ENCODE assay signal across 1 cellular context in the genomic region with DNA sequence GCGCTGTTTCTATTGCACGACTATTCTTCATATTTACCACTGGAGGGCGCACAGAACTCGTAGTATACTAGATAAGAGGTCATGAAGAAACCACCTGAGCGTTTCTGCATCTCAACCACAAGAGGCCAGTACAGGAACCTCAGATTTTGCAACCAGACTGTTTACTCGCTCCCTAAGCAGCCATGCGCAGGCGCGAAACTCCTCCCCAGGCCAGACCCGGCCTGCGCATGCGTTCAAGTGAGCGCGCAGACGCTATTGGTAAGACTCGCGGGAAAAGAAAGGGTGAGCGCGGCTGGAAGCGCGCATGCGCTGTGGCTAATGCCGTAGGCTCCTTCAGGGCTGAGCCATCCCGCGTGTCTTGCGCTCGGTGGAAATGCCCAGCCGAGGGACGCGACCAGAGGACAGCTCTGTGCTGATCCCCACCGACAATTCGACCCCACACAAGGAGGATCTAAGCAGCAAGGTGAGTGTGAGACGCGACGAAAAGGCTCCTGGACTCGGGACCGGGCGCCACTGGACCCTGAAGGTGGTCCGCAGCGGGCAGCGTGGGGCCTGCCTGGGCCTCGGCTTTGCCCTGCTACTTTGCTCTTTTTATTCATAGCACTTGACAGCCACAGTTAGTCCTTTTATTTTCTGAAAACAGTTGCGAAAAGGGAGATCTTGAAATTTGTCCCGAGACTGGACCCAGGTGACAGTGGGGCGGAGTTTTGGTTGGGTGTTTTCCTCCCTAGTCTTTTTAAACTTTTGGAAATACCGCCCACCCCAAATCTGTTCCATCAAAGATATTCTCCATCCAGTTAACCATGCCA.
A peak's percentile ranks its signal among the peaks of the same experiment; 100 is the strongest.
TF ChIP-seq lines count a peak whose summit lies in the region.

Gene ASNSD1 (plus strand): TSS at position 312 of the 809 bp plus-strand sequence. CDS start 4,674 bp downstream, outside the sequence.

TF ChIP-seq in HepG2, 621 proteins besides CTCF, POLR2A, EP300 and RAD21 (continued from another document and continues in another):
- TF ChIP-seq, protein P1, sequence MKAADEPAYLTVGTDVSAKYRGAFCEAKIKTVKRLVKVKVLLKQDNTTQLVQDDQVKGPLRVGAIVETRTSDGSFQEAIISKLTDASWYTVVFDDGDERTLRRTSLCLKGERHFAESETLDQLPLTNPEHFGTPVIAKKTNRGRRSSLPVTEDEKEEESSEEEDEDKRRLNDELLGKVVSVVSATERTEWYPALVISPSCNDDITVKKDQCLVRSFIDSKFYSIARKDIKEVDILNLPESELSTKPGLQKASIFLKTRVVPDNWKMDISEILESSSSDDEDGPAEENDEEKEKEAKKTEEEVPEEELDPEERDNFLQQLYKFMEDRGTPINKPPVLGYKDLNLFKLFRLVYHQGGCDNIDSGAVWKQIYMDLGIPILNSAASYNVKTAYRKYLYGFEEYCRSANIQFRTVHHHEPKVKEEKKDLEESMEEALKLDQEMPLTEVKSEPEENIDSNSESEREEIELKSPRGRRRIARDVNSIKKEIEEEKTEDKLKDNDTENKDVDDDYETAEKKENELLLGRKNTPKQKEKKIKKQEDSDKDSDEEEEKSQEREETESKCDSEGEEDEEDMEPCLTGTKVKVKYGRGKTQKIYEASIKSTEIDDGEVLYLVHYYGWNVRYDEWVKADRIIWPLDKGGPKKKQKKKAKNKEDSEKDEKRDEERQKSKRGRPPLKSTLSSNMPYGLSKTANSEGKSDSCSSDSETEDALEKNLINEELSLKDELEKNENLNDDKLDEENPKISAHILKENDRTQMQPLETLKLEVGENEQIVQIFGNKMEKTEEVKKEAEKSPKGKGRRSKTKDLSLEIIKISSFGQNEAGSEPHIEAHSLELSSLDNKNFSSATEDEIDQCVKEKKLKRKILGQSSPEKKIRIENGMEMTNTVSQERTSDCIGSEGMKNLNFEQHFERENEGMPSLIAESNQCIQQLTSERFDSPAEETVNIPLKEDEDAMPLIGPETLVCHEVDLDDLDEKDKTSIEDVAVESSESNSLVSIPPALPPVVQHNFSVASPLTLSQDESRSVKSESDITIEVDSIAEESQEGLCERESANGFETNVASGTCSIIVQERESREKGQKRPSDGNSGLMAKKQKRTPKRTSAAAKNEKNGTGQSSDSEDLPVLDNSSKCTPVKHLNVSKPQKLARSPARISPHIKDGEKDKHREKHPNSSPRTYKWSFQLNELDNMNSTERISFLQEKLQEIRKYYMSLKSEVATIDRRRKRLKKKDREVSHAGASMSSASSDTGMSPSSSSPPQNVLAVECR (CRISPR knock-in tag; IDR thresholded peaks at IDR 0.05; ENCODE audit: borderline replicate concordance), result peak; percentile 92
- TF ChIP-seq ZNF768 (CRISPR knock-in tag; IDR thresholded peaks at IDR 0.05) (peak; percentile 79; the same call in 1 of the 2 replicates), MTA1 (CRISPR knock-in tag; IDR thresholded peaks at IDR 0.05; ENCODE audit: borderline replicate concordance) (peak; percentile 74; the same call in 1 of the 2 replicates), HOXA3 (CRISPR knock-in tag; IDR thresholded peaks at IDR 0.05) (peak; percentile 70; the same call in 1 of the 2 replicates), LBX2 (CRISPR knock-in tag; IDR thresholded peaks at IDR 0.05; ENCODE audit: borderline replicate concordance) (no peak), ZBTB44 (CRISPR knock-in tag; IDR thresholded peaks at IDR 0.05) (peak; percentile 61; the same call in 1 of the 2 replicates), CENPBD1 (CRISPR knock-in tag; IDR thresholded peaks at IDR 0.05; ENCODE audit: borderline replicate concordance, low read depth) (no peak), ZNF75D (CRISPR knock-in tag; IDR thresholded peaks at IDR 0.05; ENCODE audit: borderline replicate concordance) (peak; percentile 19; the same call in 1 of the 2 replicates), HOMEZ (CRISPR knock-in tag; IDR thresholded peaks at IDR 0.05; ENCODE audit: low read depth) (peak; percentile 98), ZNF777 (CRISPR knock-in tag; IDR thresholded peaks at IDR 0.05) (peak; percentile 63; the same call in 1 of the 2 replicates), ZNF451 (CRISPR knock-in tag; IDR thresholded peaks at IDR 0.05) (0 out of 2 replicates have a peak, but pooled peaks have one; percentile 65), NCOA2 (CRISPR knock-in tag; IDR thresholded peaks at IDR 0.05) (0 out of 2 replicates have a peak, but pooled peaks have one; percentile 23), ZNF772 (CRISPR knock-in tag; IDR thresholded peaks at IDR 0.05) (peak; percentile 83), SSRP1 (CRISPR knock-in tag; IDR thresholded peaks at IDR 0.05) (no peak), NFYB (CRISPR knock-in tag; IDR thresholded peaks at IDR 0.05) (peak; percentile 57; the same call in 1 of the 2 replicates), RCOR2 (CRISPR knock-in tag; IDR thresholded peaks at IDR 0.05) (0 out of 2 replicates have a peak, but pooled peaks have one; percentile 48), ZNF530 (CRISPR knock-in tag; IDR thresholded peaks at IDR 0.05; ENCODE audit: low read depth) (no peak), ATF5 (CRISPR knock-in tag; IDR thresholded peaks at IDR 0.05; ENCODE audit: low read depth) (0 out of 2 replicates have a peak, but pooled peaks have one; percentile 76), PLRG1 (conservative IDR thresholded peaks at IDR 0.05) (no peak), SP1 (IDR thresholded peaks at IDR 0.05) (no peak), SP1 (CRISPR knock-in tag; IDR thresholded peaks at IDR 0.05) (0 out of 2 replicates have a peak, but pooled peaks have one; percentile 4), HINFP (CRISPR knock-in tag; IDR thresholded peaks at IDR 0.05; ENCODE audit: low read depth) (peak; percentile 94), ATM (IDR thresholded peaks at IDR 0.05; ENCODE audit: borderline replicate concordance) (no peak), HMGA1 (CRISPR knock-in tag; conservative IDR thresholded peaks at IDR 0.05) (no peak), TGIF2 (CRISPR knock-in tag; IDR thresholded peaks at IDR 0.05) (peak; percentile 91; the same call in 1 of the 2 replicates), YY1 (IDR thresholded peaks at IDR 0.05; ENCODE audit: insufficient read depth, insufficient replicate concordance, low read depth, low read length) (peak; percentile 73), ISL2 (CRISPR knock-in tag; IDR thresholded peaks at IDR 0.05) (peak; percentile 59), POLR2G (IDR thresholded peaks at IDR 0.05; ENCODE audit: low read depth, low read length) (peak; percentile 99), ZFP82 (CRISPR knock-in tag; IDR thresholded peaks at IDR 0.05; ENCODE audit: borderline replicate concordance) (no peak), ZNF709 (CRISPR knock-in tag; IDR thresholded peaks at IDR 0.05) (0 out of 2 replicates have a peak, but pooled peaks have one; percentile 12)
- TF ChIP-seq, protein P2, sequence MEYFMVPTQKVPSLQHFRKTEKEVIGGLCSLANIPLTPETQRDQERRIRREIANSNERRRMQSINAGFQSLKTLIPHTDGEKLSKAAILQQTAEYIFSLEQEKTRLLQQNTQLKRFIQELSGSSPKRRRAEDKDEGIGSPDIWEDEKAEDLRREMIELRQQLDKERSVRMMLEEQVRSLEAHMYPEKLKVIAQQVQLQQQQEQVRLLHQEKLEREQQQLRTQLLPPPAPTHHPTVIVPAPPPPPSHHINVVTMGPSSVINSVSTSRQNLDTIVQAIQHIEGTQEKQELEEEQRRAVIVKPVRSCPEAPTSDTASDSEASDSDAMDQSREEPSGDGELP (IDR thresholded peaks at IDR 0.05; ENCODE audit: borderline replicate concordance, low read depth), result peak; percentile 78; the same call in 1 of the 2 replicates
- TF ChIP-seq, protein P3, sequence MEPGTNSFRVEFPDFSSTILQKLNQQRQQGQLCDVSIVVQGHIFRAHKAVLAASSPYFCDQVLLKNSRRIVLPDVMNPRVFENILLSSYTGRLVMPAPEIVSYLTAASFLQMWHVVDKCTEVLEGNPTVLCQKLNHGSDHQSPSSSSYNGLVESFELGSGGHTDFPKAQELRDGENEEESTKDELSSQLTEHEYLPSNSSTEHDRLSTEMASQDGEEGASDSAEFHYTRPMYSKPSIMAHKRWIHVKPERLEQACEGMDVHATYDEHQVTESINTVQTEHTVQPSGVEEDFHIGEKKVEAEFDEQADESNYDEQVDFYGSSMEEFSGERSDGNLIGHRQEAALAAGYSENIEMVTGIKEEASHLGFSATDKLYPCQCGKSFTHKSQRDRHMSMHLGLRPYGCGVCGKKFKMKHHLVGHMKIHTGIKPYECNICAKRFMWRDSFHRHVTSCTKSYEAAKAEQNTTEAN (CRISPR knock-in tag; conservative IDR thresholded peaks at IDR 0.05), result peak; percentile 61; the same call in 1 of the 2 replicates
- TF ChIP-seq, protein P4, sequence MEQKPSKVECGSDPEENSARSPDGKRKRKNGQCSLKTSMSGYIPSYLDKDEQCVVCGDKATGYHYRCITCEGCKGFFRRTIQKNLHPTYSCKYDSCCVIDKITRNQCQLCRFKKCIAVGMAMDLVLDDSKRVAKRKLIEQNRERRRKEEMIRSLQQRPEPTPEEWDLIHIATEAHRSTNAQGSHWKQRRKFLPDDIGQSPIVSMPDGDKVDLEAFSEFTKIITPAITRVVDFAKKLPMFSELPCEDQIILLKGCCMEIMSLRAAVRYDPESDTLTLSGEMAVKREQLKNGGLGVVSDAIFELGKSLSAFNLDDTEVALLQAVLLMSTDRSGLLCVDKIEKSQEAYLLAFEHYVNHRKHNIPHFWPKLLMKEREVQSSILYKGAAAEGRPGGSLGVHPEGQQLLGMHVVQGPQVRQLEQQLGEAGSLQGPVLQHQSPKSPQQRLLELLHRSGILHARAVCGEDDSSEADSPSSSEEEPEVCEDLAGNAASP (CRISPR knock-in tag; IDR thresholded peaks at IDR 0.05; ENCODE audit: borderline replicate concordance), result no peak; the same call in none of the 2 replicates
- TF ChIP-seq, protein P5, sequence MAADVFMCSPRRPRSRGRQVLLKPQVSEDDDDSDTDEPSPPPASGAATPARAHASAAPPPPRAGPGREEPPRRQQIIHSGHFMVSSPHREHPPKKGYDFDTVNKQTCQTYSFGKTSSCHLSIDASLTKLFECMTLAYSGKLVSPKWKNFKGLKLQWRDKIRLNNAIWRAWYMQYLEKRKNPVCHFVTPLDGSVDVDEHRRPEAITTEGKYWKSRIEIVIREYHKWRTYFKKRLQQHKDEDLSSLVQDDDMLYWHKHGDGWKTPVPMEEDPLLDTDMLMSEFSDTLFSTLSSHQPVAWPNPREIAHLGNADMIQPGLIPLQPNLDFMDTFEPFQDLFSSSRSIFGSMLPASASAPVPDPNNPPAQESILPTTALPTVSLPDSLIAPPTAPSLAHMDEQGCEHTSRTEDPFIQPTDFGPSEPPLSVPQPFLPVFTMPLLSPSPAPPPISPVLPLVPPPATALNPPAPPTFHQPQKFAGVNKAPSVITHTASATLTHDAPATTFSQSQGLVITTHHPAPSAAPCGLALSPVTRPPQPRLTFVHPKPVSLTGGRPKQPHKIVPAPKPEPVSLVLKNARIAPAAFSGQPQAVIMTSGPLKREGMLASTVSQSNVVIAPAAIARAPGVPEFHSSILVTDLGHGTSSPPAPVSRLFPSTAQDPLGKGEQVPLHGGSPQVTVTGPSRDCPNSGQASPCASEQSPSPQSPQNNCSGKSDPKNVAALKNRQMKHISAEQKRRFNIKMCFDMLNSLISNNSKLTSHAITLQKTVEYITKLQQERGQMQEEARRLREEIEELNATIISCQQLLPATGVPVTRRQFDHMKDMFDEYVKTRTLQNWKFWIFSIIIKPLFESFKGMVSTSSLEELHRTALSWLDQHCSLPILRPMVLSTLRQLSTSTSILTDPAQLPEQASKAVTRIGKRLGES (CRISPR knock-in tag; IDR thresholded peaks at IDR 0.05; ENCODE audit: borderline replicate concordance), result no peak; the same call in 1 of the 2 replicates
